ENCODE assay signal across 22 cellular contexts in genomic region chr20:45843506-45843905, GRCh38. TPM values are rescaled to one million over a fixed set of nuclear protein-coding genes. Genes with fewer than 3 reads are reported as not detected.
"Had no signal": no experiment of that assay in that cellular context is flagged by ENCODE, and none has a peak within 500 bp of the region (broad histone marks: within the 10 kb centered on the region; RNA-seq: fewer than 3 reads in every experiment).

No MANE protein-coding gene starts in this region.

- H3K27me3 Mint-ChIP-seq: progenitor cell of endocrine pancreas; stimulated activated memory B cell treated with anti-CD40 and anti-IgM and Interleukin-4, amounts not matched to agents 10 μg/mL and 1 μg/mL and 100 μg/mL, for 72 hours had no signal

- H3K27me3 ChIP-seq: left lung, right atrium auricular region had no signal

- H3K9me3 Mint-ChIP-seq: activated T-cell treated with anti-CD3 and anti-CD28 coated beads, Interleukin-2, amount 50 U/mL, for 72 hours; neural crest cell; stimulated activated memory B cell treated with anti-CD40 and anti-IgM and Interleukin-4, amounts not matched to agents 10 μg/mL and 1 μg/mL and 100 μg/mL, for 72 hours had no signal

- DNase-seq: activated CD4-positive, alpha-beta T cell treated with anti-CD3 and anti-CD28 coated beads for 1 hour; activated CD4-positive, alpha-beta T cell treated with anti-CD3 and anti-CD28 coated beads, Interleukin-2, amount 50 U/mL, for 4 hours; activated effector memory CD4-positive, alpha-beta T cell treated with anti-CD3 and anti-CD28 coated beads, Interleukin-2, amount 50 U/mL, for 16 hours; activated naive CD4-positive, alpha-beta T cell treated with anti-CD3 and anti-CD28 coated beads, Interleukin-2, amount 50 U/mL, for 16 hours; activated T-cell treated with anti-CD3 and anti-CD28 coated beads, Interleukin-2, amount 50 U/mL, for 72 hours; dermis blood vessel endothelial cell; effector memory CD4-positive, alpha-beta T cell; foreskin fibroblast; left lung; small intestine; stimulated activated CD4-positive, alpha-beta T cell treated with anti-CD3 and anti-CD28 coated beads, Interleukin-15, amount 100 ng/mL, for 24 hours; stimulated activated CD4-positive, alpha-beta T cell treated with anti-CD3 and anti-CD28 coated beads, Interleukin-4, amount 100 ng/mL, for 24 hours; SW 1271; WERI-Rb-1 had no signal

- H3K27ac Mint-ChIP-seq: progenitor cell of endocrine pancreas had no signal

- H3K9me3 ChIP-seq: left lung, right atrium auricular region had no signal

- FAIRE-seq: bronchial epithelial cell, small intestine had no signal

- H3K4me1 Mint-ChIP-seq: neural crest cell had no signal

- ATAC-seq: activated T-cell treated with anti-CD3 and anti-CD28 coated beads, Interleukin-2, amount 50 U/mL, for 72 hours; left lung; stimulated activated memory B cell treated with anti-CD40 and anti-IgM and Interleukin-4, amounts not matched to agents 10 μg/mL and 1 μg/mL and 100 μg/mL, for 72 hours had no signal

- H3K27ac ChIP-seq: left lung, WERI-Rb-1 had no signal

- H3K4me3 Mint-ChIP-seq: activated T-cell treated with anti-CD3 and anti-CD28 coated beads, Interleukin-2, amount 50 U/mL, for 72 hours; neural crest cell; stimulated activated memory B cell treated with anti-CD40 and anti-IgM and Interleukin-4, amounts not matched to agents 10 μg/mL and 1 μg/mL and 100 μg/mL, for 72 hours had no signal

- H3K4me3 ChIP-seq: left lung, right atrium auricular region had no signal

RNA-seq across cellular contexts. Expression of gene TNNC2, which starts 16.4 kb away (rescaled TPM):
- total RNA-seq: activated CD8-positive, alpha-beta memory T cell treated with anti-CD3 and anti-CD28 coated beads for 36 hours; bronchial epithelial cell; dermis blood vessel endothelial cell; kidney epithelial cell; neural crest cell; progenitor cell of endocrine pancreas; T-helper 2 cell treated with Interferon-gamma antibody and Interleukin-4, amounts not matched to agents 100 ng/mL and 5 ng/mL, for 36 hours had no signal
